In genomic region chr2:218399391-218400166, GRCh38 we compare ENCODE assay signal across 8 cellular contexts. TPM values are rescaled to one million over a fixed set of nuclear protein-coding genes. Genes with fewer than 3 reads are reported as not detected.
DNase-seq lines count a peak whose midpoint lies in the region; ATAC-seq, FAIRE-seq and TF ChIP-seq lines count a peak whose summit lies in the region.

Gene CTDSP1 (plus strand): TSS chr2:218399868. CDS start chr2:218400091, 223 bp downstream.

- peaks cover 49% of the 10 kb centered on the region for H3K4me1 Mint-ChIP-seq in T-helper 17 cell

- peak within 1 kb of the TSS; percentile 97 for H3K27ac Mint-ChIP-seq in T-helper 17 cell

- 0 to 1% (median 0%) methylated on average over 46 to 74 of the region's 78 CpGs for WGBS in psoas muscle, 3 donors
- WGBS in urinary bladder: 2% methylated on average over 78 of the region's 78 CpGs

- FAIRE-seq in GM12892 (lab: Jason Lieb, UNC): peak; percentile 97

- H3K4me3 ChIP-seq in left ventricle myocardium inferior (peak within 1 kb of the TSS; percentile 100), psoas muscle (peak within 1 kb of the TSS; percentile 91), urinary bladder (ENCODE audit: low read depth, low read length) (peak within 1 kb of the TSS; percentile 93)

- peak within 1 kb of the TSS; percentile 97 for H3K4me3 Mint-ChIP-seq in T-helper 17 cell

- peak; percentile 23 for TF ChIP-seq CTCF in left ventricle myocardium inferior (IDR thresholded peaks at IDR 0.05; ENCODE audit: borderline replicate concordance)
- no peak for TF ChIP-seq CTCF in psoas muscle (IDR thresholded peaks at IDR 0.05)

- H3K27ac ChIP-seq in left ventricle myocardium inferior (replicated peaks) (peak within 1 kb of the TSS; percentile 100), psoas muscle (peak within 1 kb of the TSS; percentile 99), urinary bladder (ENCODE audit: low read depth) (peak within 1 kb of the TSS; percentile 99)

- peak; percentile 38 for ATAC-seq in HG02852 (IDR thresholded peaks at IDR 0.05; ENCODE audit: unreplicated experiment)
- peak; percentile 28 for ATAC-seq in T-helper 17 cell
- ATAC-seq in psoas muscle: peak; percentile 72 to 78 (median 76)

- DNase-seq in GM12892 (ENCODE audit: insufficient read length) (peak; percentile 89), NCI-H1694 treated with DMSO at 0.1 percent for 48 hours (lab: John Stamatoyannopoulos, UW) (peak; percentile 83), T-helper 17 cell (peak; percentile 77 to 82 (median 78)), amygdala (lab: John Stamatoyannopoulos, UW) (peak; percentile 34 to 95 (median 86)), left ventricle myocardium inferior (peak; percentile 97), psoas muscle (peak; percentile 98 to 99)

- H3K36me3 ChIP-seq in left ventricle myocardium inferior (peaks cover 36% of the 10 kb centered on the region), psoas muscle (ENCODE audit: insufficient read depth in 1 of 2, low read depth in 1 of 2) (peaks cover 0 to 34% of the 10 kb centered on the region in 2 donors), urinary bladder (ENCODE audit: insufficient read depth) (no peaks in the 10 kb centered on the region)

- intact Hi-C loops in left ventricle myocardium inferior (cut with micrococcal nuclease) (loop anchor here (10.0 kb wide), 1 partner anchor 105 kb away; the partner anchor contains the start of gene TMBIM1), psoas muscle (cut with DNase I) (loop anchor here (5.0 to 10.0 kb wide), 4 partner anchors 107 to 775 kb away; partner anchors contain the start of genes CNPPD1 (in 1 of the 2), RETREG2 (in 1 of the 2), SLC23A3 (in 1 of the 2) and TMBIM1 (in 1 of the 2))

- no peaks in the 10 kb centered on the region for H3K27me3 ChIP-seq in left ventricle myocardium inferior (ENCODE audit: low read depth)
- H3K27me3 ChIP-seq in psoas muscle (ENCODE audit: insufficient read depth in 3 of 3, low read length in 2 of 3): no peaks in the 10 kb centered on the region

- H3K36me3 Mint-ChIP-seq in T-helper 17 cell (ENCODE audit: low read depth): peaks cover 2% of the 10 kb centered on the region

- H3K27me3 Mint-ChIP-seq in T-helper 17 cell: no peaks in the 10 kb centered on the region

- no peaks in the 10 kb centered on the region for H3K9me3 ChIP-seq in T-helper 17 cell (ENCODE audit: control insufficient read depth, low read length, poor library complexity, severe bottlenecking)
- no peaks in the 10 kb centered on the region for H3K9me3 ChIP-seq in left ventricle myocardium inferior (replicated peaks)
- no peaks in the 10 kb centered on the region for H3K9me3 ChIP-seq in psoas muscle

- H3K4me1 ChIP-seq in left ventricle myocardium inferior (peaks cover 82% of the 10 kb centered on the region), psoas muscle (peaks cover 27% of the 10 kb centered on the region), urinary bladder (ENCODE audit: insufficient read depth) (no peaks in the 10 kb centered on the region)

- TF ChIP-seq POLR2A in GM12892 (IDR thresholded peaks at IDR 0.05; ENCODE audit: low read depth, low read length): 0 out of 2 replicates have a peak, but pooled peaks have one; percentile 40

RNA-seq across cellular contexts. Expression of gene CTDSP1, which starts in this region (rescaled TPM):
- polyA plus RNA-seq in GM12892 (2012; ENCODE audit: missing spikeins): 32.1 TPM
- total RNA-seq in T-helper 17 cell (100 to 1,000 TPM; 109 to 132 TPM), left ventricle myocardium inferior (81.5 TPM), psoas muscle (10 to 100 TPM; 57.2 to 73.0 (median 63.9) TPM), urinary bladder (66.2 TPM)
- polyA plus RNA-seq in psoas muscle (10 to 100 TPM; 55.6 to 62.9 (median 57.4) TPM), urinary bladder (179 TPM)

Comparison
In these comparisons a context has a peak if more than half of its experiments do, and no peak if none do; other contexts are left out.
1. Peak in every context shown above with its lines: DNase-seq, ATAC-seq, H3K4me3 ChIP-seq and H3K27ac ChIP-seq.